Comparison of ENCODE assay signal across 20 cellular contexts in the genomic region with DNA sequence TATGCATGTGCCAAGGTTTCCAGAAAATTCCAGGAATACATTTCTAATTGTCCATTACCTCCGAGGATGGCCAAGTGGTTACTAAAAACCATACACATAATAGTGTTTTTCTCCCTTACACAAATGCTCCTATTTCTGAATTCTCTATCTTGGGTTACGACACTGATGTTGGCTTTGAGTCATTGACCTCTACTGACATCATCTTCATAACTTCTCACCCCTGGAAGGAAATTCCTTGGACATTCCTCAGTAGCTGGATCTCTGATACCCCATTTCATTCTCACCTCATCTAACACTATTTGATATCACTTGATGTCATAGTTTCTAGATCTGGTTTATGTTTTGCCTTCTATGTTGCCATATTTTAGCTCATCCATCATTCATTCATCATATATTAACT.
DNase-seq lines count a peak whose midpoint lies in the region; ATAC-seq, FAIRE-seq and TF ChIP-seq lines count a peak whose summit lies in the region.
"Had no signal": no experiment of that assay in that cellular context is flagged by ENCODE, and none has a peak within 500 bp of the region (broad histone marks: within the 10 kb centered on the region; RNA-seq: fewer than 3 reads in every experiment).

No MANE protein-coding gene starts in this region.

- TF ChIP-seq CTCF in MCF 10A (IDR thresholded peaks at IDR 0.05; ENCODE audit: unreplicated experiment) (no peak), breast epithelium (IDR thresholded peaks at IDR 0.05) (no peak), bronchial epithelial cell (IDR thresholded peaks at IDR 0.05; ENCODE audit: insufficient read depth, low read length, severe bottlenecking) (no peak)

- no peak overlapping the region for H3K4me3 Mint-ChIP-seq in MCF 10A (ENCODE audit: unreplicated experiment)
- H3K4me3 Mint-ChIP-seq in activated CD8-positive, alpha-beta T cell treated with anti-CD3 and anti-CD28 coated beads, Interleukin-2, amount 10 ng/mL, durations not matched to agents 7 days and 5 days = no peak overlapping the region
- H3K4me3 Mint-ChIP-seq: CD4-positive, CD25-positive, alpha-beta regulatory T cell; GM23338; HFFc6 had no signal

- no peaks in the 10 kb centered on the region for H3K4me1 ChIP-seq in breast epithelium
- H3K4me1 ChIP-seq: BLaER1 treated with 17β-estradiol and CSF1 and Interleukin-3, amounts not matched to agents 10 nM and 100 nM; HAP-1 had no signal

- BruUV-seq in MCF 10A (replicated peaks; lab: Mats Ljungman, UMichigan) = no TSS peak

- DNase-seq in MCF 10A (ENCODE audit: unreplicated experiment) (peak; percentile 36), breast epithelium (ENCODE audit: low spot score in 2 of 2) (no peak), NCI-H460 (ENCODE audit: extremely low read depth, low read depth) (peak; percentile 68), bronchial epithelial cell (ENCODE audit: low read depth) (peak; percentile 22), ACHN (no peak), A172 (ENCODE audit: low spot score) (no peak)
- DNase-seq in activated CD8-positive, alpha-beta T cell treated with anti-CD3 and anti-CD28 coated beads, Interleukin-2, amount 10 ng/mL, durations not matched to agents 7 days and 5 days = no peak
- DNase-seq: Calu3; CD4-positive, CD25-positive, alpha-beta regulatory T cell; DMS 273 treated with DMSO at 0.1 percent for 48 hours; HFFc6; KG1 had no signal

- H3K36me3 Mint-ChIP-seq in MCF 10A (ENCODE audit: insufficient read depth, unreplicated experiment) = no peaks in the 10 kb centered on the region
- H3K36me3 Mint-ChIP-seq in activated CD8-positive, alpha-beta T cell treated with anti-CD3 and anti-CD28 coated beads, Interleukin-2, amount 10 ng/mL, durations not matched to agents 7 days and 5 days (ENCODE audit: low read depth) = no peaks in the 10 kb centered on the region
- H3K36me3 Mint-ChIP-seq: CD4-positive, CD25-positive, alpha-beta regulatory T cell; IgD-negative memory B cell had no signal

- H3K27ac Mint-ChIP-seq in MCF 10A (ENCODE audit: low read depth, unreplicated experiment) = no peak overlapping the region
- H3K27ac Mint-ChIP-seq in activated CD8-positive, alpha-beta T cell treated with anti-CD3 and anti-CD28 coated beads, Interleukin-2, amount 10 ng/mL, durations not matched to agents 7 days and 5 days = no peak overlapping the region
- H3K27ac Mint-ChIP-seq: CD4-positive, CD25-positive, alpha-beta regulatory T cell; GM23338; HFFc6; IgD-negative memory B cell had no signal

- intact Hi-C loops in MCF 10A (cut with micrococcal nuclease) = loop anchor here (5.0 kb wide), 1 partner anchor 1860 kb away; no protein-coding TSS in a partner anchor
- intact Hi-C loops in breast epithelium (cut with DNase I; ENCODE audit: low total_unique reads) = no loop called here

- peaks cover 23% of the 10 kb centered on the region for H3K27me3 Mint-ChIP-seq in MCF 10A (ENCODE audit: insufficient read depth, unreplicated experiment)
- H3K27me3 Mint-ChIP-seq in activated CD8-positive, alpha-beta T cell treated with anti-CD3 and anti-CD28 coated beads, Interleukin-2, amount 10 ng/mL, durations not matched to agents 7 days and 5 days (ENCODE audit: low read depth) = no peaks in the 10 kb centered on the region
- H3K27me3 Mint-ChIP-seq: CD4-positive, CD25-positive, alpha-beta regulatory T cell; IgD-negative memory B cell had no signal

- in situ Hi-C loops in ACHN (cut with HindIII; ENCODE audit: low pct_ligation_motif_present, low pct_unique_long_range_greater_than_20kb, low sequenced_read_pairs) = no loop called here

- H3K4me3 ChIP-seq in breast epithelium (no peak overlapping the region), bronchial epithelial cell (ENCODE audit: low read depth, low read length) (no peak overlapping the region)
- H3K4me3 ChIP-seq: BLaER1 treated with 17β-estradiol and CSF1 and Interleukin-3, amounts not matched to agents 10 nM and 100 nM; GM23338; HAP-1 had no signal

- CTCF ChIA-PET in MCF 10A (lab: Yijun Ruan, JAX) = interaction anchor here (0.6 to 2.4 kb wide), 4 partner anchors 161 to 914 kb away, joined by 3 to 8 read pairs (median 4); no protein-coding TSS in a partner anchor
- CTCF ChIA-PET in activated CD8-positive, alpha-beta T cell treated with anti-CD3 and anti-CD28 coated beads, Interleukin-2, amount 10 ng/mL, durations not matched to agents 7 days and 5 days (lab: Charles Lee) = no interaction called here

- no peaks in the 10 kb centered on the region for H3K9me3 Mint-ChIP-seq in MCF 10A (ENCODE audit: unreplicated experiment)
- no peaks in the 10 kb centered on the region for H3K9me3 Mint-ChIP-seq in activated CD8-positive, alpha-beta T cell treated with anti-CD3 and anti-CD28 coated beads, Interleukin-2, amount 10 ng/mL, durations not matched to agents 7 days and 5 days (ENCODE audit: insufficient read depth)
- H3K9me3 Mint-ChIP-seq: GM23338 had no signal

- H3K27me3 ChIP-seq in breast epithelium = no peaks in the 10 kb centered on the region
- no peaks in the 10 kb centered on the region for H3K27me3 ChIP-seq in bronchial epithelial cell (ENCODE audit: control insufficient read depth, insufficient read depth, low read length)
- H3K27me3 ChIP-seq: BLaER1 treated with 17β-estradiol and CSF1 and Interleukin-3, amounts not matched to agents 10 nM and 100 nM had no signal

- H3K4me1 Mint-ChIP-seq in MCF 10A (ENCODE audit: insufficient read depth, unreplicated experiment) = peaks cover 12% of the 10 kb centered on the region
- no peaks in the 10 kb centered on the region for H3K4me1 Mint-ChIP-seq in activated CD8-positive, alpha-beta T cell treated with anti-CD3 and anti-CD28 coated beads, Interleukin-2, amount 10 ng/mL, durations not matched to agents 7 days and 5 days (ENCODE audit: low read depth)
- H3K4me1 Mint-ChIP-seq: CD4-positive, CD25-positive, alpha-beta regulatory T cell; IgD-negative memory B cell had no signal

- no peak for ATAC-seq in activated CD8-positive, alpha-beta T cell treated with anti-CD3 and anti-CD28 coated beads, Interleukin-2, amount 10 ng/mL, durations not matched to agents 7 days and 5 days
- ATAC-seq in activated CD4-positive, CD25-positive, alpha-beta regulatory T cell treated with anti-CD3 and anti-CD28 coated beads, Interleukin-2, amount 50 U/mL, for 24 hours = no peak
- ATAC-seq: GM23338 had no signal

- POLR2A ChIA-PET in MCF 10A (lab: Yijun Ruan, JAX) = no interaction called here
- POLR2A ChIA-PET in activated CD8-positive, alpha-beta T cell treated with anti-CD3 and anti-CD28 coated beads, Interleukin-2, amount 10 ng/mL, durations not matched to agents 7 days and 5 days (lab: Charles Lee) = no interaction called here

- no peak overlapping the region for H3K27ac ChIP-seq in breast epithelium
- H3K27ac ChIP-seq: 22Rv1; BLaER1 treated with 17β-estradiol and CSF1 and Interleukin-3, amounts not matched to agents 10 nM and 100 nM had no signal

- FAIRE-seq in bronchial epithelial cell (lab: Jason Lieb, UNC) = no peak
- FAIRE-seq: G401.6, GM12891 had no signal

- no peaks in the 10 kb centered on the region for H3K36me3 ChIP-seq in breast epithelium
- H3K36me3 ChIP-seq in bronchial epithelial cell (ENCODE audit: control insufficient read depth, insufficient read depth, low read length) = no peaks in the 10 kb centered on the region
- H3K36me3 ChIP-seq: BLaER1 treated with 17β-estradiol and CSF1 and Interleukin-3, amounts not matched to agents 10 nM and 100 nM; HAP-1 had no signal

- TF ChIP-seq POLR2A in breast epithelium (IDR thresholded peaks at IDR 0.05) = no peak

- H3K9me3 ChIP-seq in breast epithelium = no peaks in the 10 kb centered on the region
- H3K9me3 ChIP-seq: BLaER1 treated with 17β-estradiol and CSF1 and Interleukin-3, amounts not matched to agents 10 nM and 100 nM; HAP-1 had no signal

Comparison
In these comparisons a context has a peak if more than half of its experiments do, and no peak if none do; other contexts are left out.
1. DNase-seq: peak in MCF 10A (single experiment), NCI-H460 (single experiment) and bronchial epithelial cell (single experiment); none in breast epithelium (0 of 2), ACHN (single experiment), activated CD8-positive, alpha-beta T cell treated with anti-CD3 and anti-CD28 coated beads, Interleukin-2, amount 10 ng/mL, durations not matched to agents 7 days and 5 days (single experiment) and A172 (single experiment).